Comparison of ENCODE assay signal across 16 cellular contexts in genomic region chr1:212600980-212601379, GRCh38. TPM values are rescaled to one million over a fixed set of nuclear protein-coding genes. Genes with fewer than 3 reads are reported as not detected.
DNase-seq lines count a peak whose midpoint lies in the region; ATAC-seq and TF ChIP-seq lines count a peak whose summit lies in the region.
"Had no signal": no experiment of that assay in that cellular context is flagged by ENCODE, and none has a peak within 500 bp of the region (broad histone marks: within the 10 kb centered on the region; RNA-seq: fewer than 3 reads in every experiment).

No MANE protein-coding gene starts in this region.

- no peaks in the 10 kb centered on the region for H3K4me1 ChIP-seq in gastrocnemius medialis
- H3K4me1 ChIP-seq: right lobe of liver had no signal

- peak overlapping the region; percentile 19 for H3K4me3 Mint-ChIP-seq in activated naive CD4-positive, alpha-beta T cell treated with anti-CD3 and anti-CD28 coated beads, Interleukin-2, amount 50 U/mL, for 24 hours
- H3K4me3 Mint-ChIP-seq in activated naive CD4-positive, alpha-beta T cell treated with anti-CD3 and anti-CD28 coated beads, Interleukin-2, amount 10 ng/mL, durations not matched to agents 7 days and 5 days, result no peak overlapping the region
- peak overlapping the region; percentile 58 for H3K4me3 Mint-ChIP-seq in activated naive CD8-positive, alpha-beta T cell treated with anti-CD3 and anti-CD28 coated beads, Interleukin-2, amount 50 U/mL, for 24 hours
- H3K4me3 Mint-ChIP-seq in stimulated activated effector memory CD8-positive, alpha-beta T cell treated with anti-CD3 and anti-CD28 coated beads, Interleukin-12 subunit alpha, Interleukin-12 subunit beta, amount 100 ng/mL, for 72 hours, result peak overlapping the region; percentile 44
- H3K4me3 Mint-ChIP-seq: CD8-positive, alpha-beta T cell had no signal

- no peak for TF ChIP-seq POLR2A in gastrocnemius medialis (IDR thresholded peaks at IDR 0.05)

- no peaks in the 10 kb centered on the region for H3K9me3 ChIP-seq in gastrocnemius medialis
- H3K9me3 ChIP-seq: ascending aorta, right lobe of liver had no signal

- TF ChIP-seq CTCF in gastrocnemius medialis (IDR thresholded peaks at IDR 0.05 in 4 of 5, conservative IDR thresholded peaks at IDR 0.05 in 1 of 5), result no peak

- H3K27me3 ChIP-seq in gastrocnemius medialis, result peaks cover 3 to 31% (median 12%) of the 10 kb centered on the region in 3 donors
- H3K27me3 ChIP-seq: ascending aorta, right lobe of liver had no signal

- peaks cover 30% of the 10 kb centered on the region for H3K27me3 Mint-ChIP-seq in activated naive CD4-positive, alpha-beta T cell treated with anti-CD3 and anti-CD28 coated beads, Interleukin-2, amount 50 U/mL, for 24 hours
- H3K27me3 Mint-ChIP-seq in activated naive CD4-positive, alpha-beta T cell treated with anti-CD3 and anti-CD28 coated beads, Interleukin-2, amount 10 ng/mL, durations not matched to agents 7 days and 5 days, result peaks cover 49% of the 10 kb centered on the region
- peaks cover 43% of the 10 kb centered on the region for H3K27me3 Mint-ChIP-seq in activated naive CD8-positive, alpha-beta T cell treated with anti-CD3 and anti-CD28 coated beads, Interleukin-2, amount 50 U/mL, for 24 hours

- H3K36me3 ChIP-seq in gastrocnemius medialis, result no peaks in the 10 kb centered on the region
- H3K36me3 ChIP-seq: ascending aorta, right lobe of liver had no signal

- peak; percentile 51 for ATAC-seq in activated naive CD8-positive, alpha-beta T cell treated with anti-CD3 and anti-CD28 coated beads, Interleukin-2, amount 50 U/mL, for 24 hours
- peak; percentile 64 for ATAC-seq in stimulated activated effector memory CD8-positive, alpha-beta T cell treated with anti-CD3 and anti-CD28 coated beads, Interleukin-12 subunit alpha, Interleukin-12 subunit beta, amount 100 ng/mL, for 72 hours
- ATAC-seq in Right ventricle myocardium superior (ENCODE audit: poor library complexity), result no peak
- no peak for ATAC-seq in gastrocnemius medialis
- ATAC-seq: CD8-positive, alpha-beta T cell; left lobe of liver had no signal

- peaks cover 29% of the 10 kb centered on the region for H3K4me1 Mint-ChIP-seq in activated naive CD4-positive, alpha-beta T cell treated with anti-CD3 and anti-CD28 coated beads, Interleukin-2, amount 50 U/mL, for 24 hours
- peaks cover 27% of the 10 kb centered on the region for H3K4me1 Mint-ChIP-seq in activated naive CD4-positive, alpha-beta T cell treated with anti-CD3 and anti-CD28 coated beads, Interleukin-2, amount 10 ng/mL, durations not matched to agents 7 days and 5 days
- peaks cover 46% of the 10 kb centered on the region for H3K4me1 Mint-ChIP-seq in activated naive CD8-positive, alpha-beta T cell treated with anti-CD3 and anti-CD28 coated beads, Interleukin-2, amount 50 U/mL, for 24 hours
- H3K4me1 Mint-ChIP-seq in stimulated activated effector memory CD8-positive, alpha-beta T cell treated with anti-CD3 and anti-CD28 coated beads, Interleukin-12 subunit alpha, Interleukin-12 subunit beta, amount 100 ng/mL, for 72 hours, result peaks cover 44% of the 10 kb centered on the region

- no peak overlapping the region for H3K27ac ChIP-seq in gastrocnemius medialis
- H3K27ac ChIP-seq: ascending aorta, right lobe of liver had no signal

- H3K9me3 Mint-ChIP-seq in activated naive CD4-positive, alpha-beta T cell treated with anti-CD3 and anti-CD28 coated beads, Interleukin-2, amount 50 U/mL, for 24 hours, result no peaks in the 10 kb centered on the region
- H3K9me3 Mint-ChIP-seq in activated naive CD4-positive, alpha-beta T cell treated with anti-CD3 and anti-CD28 coated beads, Interleukin-2, amount 10 ng/mL, durations not matched to agents 7 days and 5 days, result no peaks in the 10 kb centered on the region
- H3K9me3 Mint-ChIP-seq in activated naive CD8-positive, alpha-beta T cell treated with anti-CD3 and anti-CD28 coated beads, Interleukin-2, amount 50 U/mL, for 24 hours, result no peaks in the 10 kb centered on the region
- no peaks in the 10 kb centered on the region for H3K9me3 Mint-ChIP-seq in stimulated activated effector memory CD8-positive, alpha-beta T cell treated with anti-CD3 and anti-CD28 coated beads, Interleukin-12 subunit alpha, Interleukin-12 subunit beta, amount 100 ng/mL, for 72 hours
- H3K9me3 Mint-ChIP-seq: CD8-positive, alpha-beta T cell had no signal

- DNase-seq in activated naive CD4-positive, alpha-beta T cell treated with anti-CD3 and anti-CD28 coated beads, Interleukin-2, amount 10 ng/mL, durations not matched to agents 7 days and 5 days, result no peak
- peak; percentile 56 for DNase-seq in M059J (ENCODE audit: low read depth)
- DNase-seq in activated naive CD8-positive, alpha-beta T cell treated with anti-CD3 and anti-CD28 coated beads, Interleukin-2, amount 50 U/mL, for 24 hours, result no peak
- no peak for DNase-seq in stimulated activated effector memory CD8-positive, alpha-beta T cell treated with anti-CD3 and anti-CD28 coated beads, Interleukin-12 subunit alpha, Interleukin-12 subunit beta, amount 100 ng/mL, for 72 hours (ENCODE audit: low spot score in 2 of 2)
- DNase-seq in Right ventricle myocardium superior, result no peak
- no peak for DNase-seq in cerebellum (ENCODE audit: low spot score)
- DNase-seq in gastrocnemius medialis, result no peak
- DNase-seq: activated CD4-positive, alpha-beta T cell treated with anti-CD3 and anti-CD28 coated beads for 48 hours; CD8-positive, alpha-beta T cell; DMS79; NCI-H1436; NCI-H2171; right lobe of liver had no signal

- no peaks in the 10 kb centered on the region for H3K36me3 Mint-ChIP-seq in activated naive CD4-positive, alpha-beta T cell treated with anti-CD3 and anti-CD28 coated beads, Interleukin-2, amount 50 U/mL, for 24 hours
- H3K36me3 Mint-ChIP-seq in activated naive CD4-positive, alpha-beta T cell treated with anti-CD3 and anti-CD28 coated beads, Interleukin-2, amount 10 ng/mL, durations not matched to agents 7 days and 5 days, result no peaks in the 10 kb centered on the region
- no peaks in the 10 kb centered on the region for H3K36me3 Mint-ChIP-seq in activated naive CD8-positive, alpha-beta T cell treated with anti-CD3 and anti-CD28 coated beads, Interleukin-2, amount 50 U/mL, for 24 hours (ENCODE audit: low read depth)
- H3K36me3 Mint-ChIP-seq in stimulated activated effector memory CD8-positive, alpha-beta T cell treated with anti-CD3 and anti-CD28 coated beads, Interleukin-12 subunit alpha, Interleukin-12 subunit beta, amount 100 ng/mL, for 72 hours, result no peaks in the 10 kb centered on the region
- H3K36me3 Mint-ChIP-seq: CD8-positive, alpha-beta T cell had no signal

- CTCF ChIA-PET in activated naive CD4-positive, alpha-beta T cell treated with anti-CD3 and anti-CD28 coated beads, Interleukin-2, amount 10 ng/mL, durations not matched to agents 7 days and 5 days (lab: Charles Lee), result interaction anchor here (1.8 kb wide), 1 partner anchor 123 kb away, joined by 6 read pairs; no protein-coding TSS in a partner anchor

- peak overlapping the region; percentile 63 for H3K27ac Mint-ChIP-seq in activated naive CD4-positive, alpha-beta T cell treated with anti-CD3 and anti-CD28 coated beads, Interleukin-2, amount 50 U/mL, for 24 hours
- H3K27ac Mint-ChIP-seq in activated naive CD4-positive, alpha-beta T cell treated with anti-CD3 and anti-CD28 coated beads, Interleukin-2, amount 10 ng/mL, durations not matched to agents 7 days and 5 days, result no peak overlapping the region
- peak overlapping the region; percentile 79 for H3K27ac Mint-ChIP-seq in activated naive CD8-positive, alpha-beta T cell treated with anti-CD3 and anti-CD28 coated beads, Interleukin-2, amount 50 U/mL, for 24 hours
- H3K27ac Mint-ChIP-seq in stimulated activated effector memory CD8-positive, alpha-beta T cell treated with anti-CD3 and anti-CD28 coated beads, Interleukin-12 subunit alpha, Interleukin-12 subunit beta, amount 100 ng/mL, for 72 hours, result peak overlapping the region; percentile 88
- H3K27ac Mint-ChIP-seq: CD8-positive, alpha-beta T cell had no signal

- H3K4me3 ChIP-seq in gastrocnemius medialis, result no peak overlapping the region
- H3K4me3 ChIP-seq: ascending aorta, right lobe of liver had no signal

- in situ Hi-C loops in gastrocnemius medialis (cut with MboI; ENCODE audit: low sequenced_read_pairs in 4 of 4), result no loop called here

- intact Hi-C loops in Right ventricle myocardium superior (cut with DNase I), result no loop called here
- intact Hi-C loops in gastrocnemius medialis (cut with DNase I; ENCODE audit: low total_unique reads), result no loop called here

RNA-seq across cellular contexts. Expression of gene ATF3, which starts 7.6 kb away (rescaled TPM):
- total RNA-seq in M059J (2014; rRNA removed; shearing (Covaris generic)), result 5.1 and 6.0 TPM in 2 replicates
- total RNA-seq in Right ventricle myocardium superior (15.4 TPM), cerebellum (1.5 TPM), gastrocnemius medialis (1 to 10 TPM; 1.9 to 7.4 (median 7.2) TPM)

Comparison
In these comparisons a context has a peak if more than half of its experiments do, and no peak if none do; other contexts are left out.
1. ATAC-seq: peak in activated naive CD8-positive, alpha-beta T cell treated with anti-CD3 and anti-CD28 coated beads, Interleukin-2, amount 50 U/mL, for 24 hours (single experiment) and stimulated activated effector memory CD8-positive, alpha-beta T cell treated with anti-CD3 and anti-CD28 coated beads, Interleukin-12 subunit alpha, Interleukin-12 subunit beta, amount 100 ng/mL, for 72 hours (single experiment); none in Right ventricle myocardium superior (single experiment) and gastrocnemius medialis (0 of 2).